In the genomic region with DNA sequence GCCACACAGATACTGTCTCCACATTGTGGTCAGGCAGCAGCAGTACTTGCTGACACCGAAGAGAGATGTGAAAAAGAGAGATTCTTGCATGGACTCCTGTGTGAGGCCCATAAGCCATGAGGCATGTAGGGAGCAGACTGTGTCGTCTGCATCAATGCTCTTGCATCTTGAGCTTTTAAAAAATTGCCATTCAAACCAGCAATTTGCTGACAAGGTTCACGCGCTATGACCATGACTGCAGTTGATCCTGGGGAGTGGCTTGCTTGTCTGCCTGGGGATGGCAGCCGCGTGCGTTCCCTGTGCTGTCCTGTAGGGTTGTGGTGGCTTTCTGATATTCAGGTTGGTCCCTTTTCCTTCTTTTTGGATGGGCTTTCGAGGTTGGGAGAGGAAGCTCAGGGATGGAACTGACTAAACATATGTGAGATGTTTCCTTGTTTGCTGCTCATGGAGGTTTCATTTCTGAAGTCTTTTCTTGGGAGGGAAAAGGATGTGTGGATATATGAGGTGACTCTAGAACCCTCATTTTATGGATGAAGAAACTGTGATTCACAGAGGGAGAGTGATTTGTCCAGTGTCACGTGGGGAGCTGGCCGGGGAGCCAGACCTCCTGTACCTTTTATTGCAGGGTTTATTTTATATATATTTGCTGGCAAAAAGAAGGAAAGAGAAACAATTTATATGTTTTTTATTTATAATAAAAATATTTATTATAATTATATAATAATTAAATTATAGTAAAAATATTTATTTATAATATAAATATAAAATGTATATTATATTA, we compare ENCODE assay signal across 13 cellular contexts. TPM values are rescaled to one million over a fixed set of nuclear protein-coding genes. Genes with fewer than 3 reads are reported as not detected.
DNase-seq lines count a peak whose midpoint lies in the region; ATAC-seq and TF ChIP-seq lines count a peak whose summit lies in the region.
"Had no signal": no experiment of that assay in that cellular context is flagged by ENCODE, and none has a peak within 500 bp of the region (broad histone marks: within the 10 kb centered on the region; RNA-seq: fewer than 3 reads in every experiment).

No MANE protein-coding gene starts in this region.

- H3K9ac ChIP-seq in liver (ENCODE audit: low read depth in 1 of 2, low read length in 2 of 2), result no peak overlapping the region

- TF ChIP-seq RAD21 in liver (IDR thresholded peaks at IDR 0.05), result peak in 1 of 2 donors; percentile 39

- H3K27me3 ChIP-seq in liver (ENCODE audit: control insufficient read depth in 4 of 4, insufficient read depth in 4 of 4, low read length in 3 of 4) (no peaks in the 10 kb centered on the region), WERI-Rb-1 (ENCODE audit: insufficient read depth, low read depth, severe bottlenecking) (no peaks in the 10 kb centered on the region)
- H3K27me3 ChIP-seq: colonic mucosa, hepatocyte had no signal

- H3K27me3 Mint-ChIP-seq in activated T-helper 2 cell treated with anti-CD3 and anti-CD28 coated beads, Interferon-gamma antibody, Interleukin-2, Interleukin-4, amounts not matched to agents 10 μg/mL and 5 μg/mL and 100 μg/mL, durations not matched to agents 14 hours and 24 hours and 36 hours (ENCODE audit: low read depth), result no peaks in the 10 kb centered on the region
- H3K27me3 Mint-ChIP-seq: stimulated activated naive B cell treated with anti-CD40 and anti-IgM and Interleukin-4, amounts not matched to agents 10 μg/mL and 1 μg/mL and 100 μg/mL, for 72 hours; T-helper 17 cell had no signal

- intact Hi-C loops in activated T-helper 2 cell treated with anti-CD3 and anti-CD28 coated beads, Interferon-gamma antibody, Interleukin-2, Interleukin-4, amounts not matched to agents 10 μg/mL and 5 μg/mL and 100 μg/mL, durations not matched to agents 14 hours and 24 hours and 36 hours (cut with micrococcal nuclease), result loop anchor here (5.0 kb wide), 1 partner anchor 40 kb away; no protein-coding TSS in a partner anchor

- H3K4me1 Mint-ChIP-seq in activated T-helper 2 cell treated with anti-CD3 and anti-CD28 coated beads, Interferon-gamma antibody, Interleukin-2, Interleukin-4, amounts not matched to agents 10 μg/mL and 5 μg/mL and 100 μg/mL, durations not matched to agents 14 hours and 24 hours and 36 hours (ENCODE audit: low read depth), result peaks cover 5% of the 10 kb centered on the region

- H3K36me3 Mint-ChIP-seq in activated T-helper 2 cell treated with anti-CD3 and anti-CD28 coated beads, Interferon-gamma antibody, Interleukin-2, Interleukin-4, amounts not matched to agents 10 μg/mL and 5 μg/mL and 100 μg/mL, durations not matched to agents 14 hours and 24 hours and 36 hours (ENCODE audit: low read depth), result peaks cover 16% of the 10 kb centered on the region

- DNase-seq in ELF-1 (ENCODE audit: low read depth, low spot score) (peak; percentile 83), HFF-Myc (ENCODE audit: extremely low read depth, low read depth) (no peak), GM10248 (ENCODE audit: extremely low spot score) (no peak), WERI-Rb-1 (no peak)
- peak; percentile 18 for DNase-seq in activated T-helper 2 cell treated with anti-CD3 and anti-CD28 coated beads, Interferon-gamma antibody, Interleukin-2, Interleukin-4, amounts not matched to agents 10 μg/mL and 5 μg/mL and 100 μg/mL, durations not matched to agents 14 hours and 24 hours and 36 hours (ENCODE audit: low spot score)
- DNase-seq: colonic mucosa; DMS79; NCI-H774; stimulated activated naive B cell treated with anti-CD40 and anti-IgM and Interleukin-4, amounts not matched to agents 10 μg/mL and 1 μg/mL and 100 μg/mL, for 72 hours; T-helper 17 cell had no signal

- H3K4me1 ChIP-seq in liver (ENCODE audit: control insufficient read depth in 4 of 4, insufficient read depth in 4 of 4, low read length in 3 of 4), result peaks cover 0 to 22% (median 15%) of the 10 kb centered on the region in 4 donors

- H3K27ac Mint-ChIP-seq in activated T-helper 2 cell treated with anti-CD3 and anti-CD28 coated beads, Interferon-gamma antibody, Interleukin-2, Interleukin-4, amounts not matched to agents 10 μg/mL and 5 μg/mL and 100 μg/mL, durations not matched to agents 14 hours and 24 hours and 36 hours, result no peak overlapping the region
- H3K27ac Mint-ChIP-seq: stimulated activated naive B cell treated with anti-CD40 and anti-IgM and Interleukin-4, amounts not matched to agents 10 μg/mL and 1 μg/mL and 100 μg/mL, for 72 hours; T-helper 17 cell had no signal

- H3K27ac ChIP-seq in liver (ENCODE audit: low read depth in 1 of 2, low read length in 2 of 2), result peak overlapping the region in 1 of 2 donors; percentile 7
- no peak overlapping the region for H3K27ac ChIP-seq in WERI-Rb-1
- H3K27ac ChIP-seq: colonic mucosa, hepatocyte had no signal

- H3K4me3 ChIP-seq in HFF-Myc (replicated peaks; ENCODE audit: low read depth, low read length) (no peak overlapping the region), liver (ENCODE audit: low read depth in 1 of 3, low read length in 3 of 3) (no peak overlapping the region), WERI-Rb-1 (ENCODE audit: low read depth, low read length) (no peak overlapping the region)
- H3K4me3 ChIP-seq: colonic mucosa, hepatocyte had no signal

- 92% methylated on average over 10 of the region's 10 CpGs for WGBS in liver

- POLR2A ChIA-PET in GM10248 (lab: Yijun Ruan, JAX), result no interaction called here

- CTCF ChIA-PET in GM10248 (lab: Yijun Ruan, JAX), result no interaction called here

- H3K4me3 Mint-ChIP-seq in activated T-helper 2 cell treated with anti-CD3 and anti-CD28 coated beads, Interferon-gamma antibody, Interleukin-2, Interleukin-4, amounts not matched to agents 10 μg/mL and 5 μg/mL and 100 μg/mL, durations not matched to agents 14 hours and 24 hours and 36 hours (ENCODE audit: low read depth), result no peak overlapping the region
- H3K4me3 Mint-ChIP-seq: stimulated activated naive B cell treated with anti-CD40 and anti-IgM and Interleukin-4, amounts not matched to agents 10 μg/mL and 1 μg/mL and 100 μg/mL, for 72 hours; T-helper 17 cell had no signal

- no peaks in the 10 kb centered on the region for H3K9me3 Mint-ChIP-seq in activated T-helper 2 cell treated with anti-CD3 and anti-CD28 coated beads, Interferon-gamma antibody, Interleukin-2, Interleukin-4, amounts not matched to agents 10 μg/mL and 5 μg/mL and 100 μg/mL, durations not matched to agents 14 hours and 24 hours and 36 hours
- H3K9me3 Mint-ChIP-seq: stimulated activated naive B cell treated with anti-CD40 and anti-IgM and Interleukin-4, amounts not matched to agents 10 μg/mL and 1 μg/mL and 100 μg/mL, for 72 hours had no signal

- no peaks in the 10 kb centered on the region for H3K36me3 ChIP-seq in liver (ENCODE audit: control insufficient read depth in 4 of 4, insufficient read depth in 3 of 4, low read depth in 1 of 4, low read length in 3 of 4)
- no peaks in the 10 kb centered on the region for H3K36me3 ChIP-seq in WERI-Rb-1
- H3K36me3 ChIP-seq: colonic mucosa had no signal

- H3K9me3 ChIP-seq in liver (ENCODE audit: control insufficient read depth in 4 of 4, low read length in 3 of 4), result no peaks in the 10 kb centered on the region
- no peaks in the 10 kb centered on the region for H3K9me3 ChIP-seq in WERI-Rb-1 (ENCODE audit: severe bottlenecking)
- H3K9me3 ChIP-seq: colonic mucosa had no signal

- ATAC-seq in GM18909 (IDR thresholded peaks at IDR 0.05; ENCODE audit: poor library complexity, unreplicated experiment), result no peak
- ATAC-seq: T-helper 17 cell had no signal

- peak; percentile 3 for TF ChIP-seq CTCF in HFF-Myc (IDR thresholded peaks at IDR 0.05; ENCODE audit: low read depth, low read length, missing control alignments)
- TF ChIP-seq CTCF in liver (IDR thresholded peaks at IDR 0.05; ENCODE audit: low read depth, low read length, missing input control), result peak; percentile 2
- no peak for TF ChIP-seq CTCF in GM10248 (IDR thresholded peaks at IDR 0.05; ENCODE audit: control extremely low read depth, extremely low read depth, low read depth, missing control alignments)
- no peak for TF ChIP-seq CTCF in WERI-Rb-1 (IDR thresholded peaks at IDR 0.05; ENCODE audit: low read depth, low read length)

TF ChIP-seq in liver, 16 proteins besides CTCF, POLR2A, EP300 and RAD21 (continues in another document):
- TF ChIP-seq, protein P1, sequence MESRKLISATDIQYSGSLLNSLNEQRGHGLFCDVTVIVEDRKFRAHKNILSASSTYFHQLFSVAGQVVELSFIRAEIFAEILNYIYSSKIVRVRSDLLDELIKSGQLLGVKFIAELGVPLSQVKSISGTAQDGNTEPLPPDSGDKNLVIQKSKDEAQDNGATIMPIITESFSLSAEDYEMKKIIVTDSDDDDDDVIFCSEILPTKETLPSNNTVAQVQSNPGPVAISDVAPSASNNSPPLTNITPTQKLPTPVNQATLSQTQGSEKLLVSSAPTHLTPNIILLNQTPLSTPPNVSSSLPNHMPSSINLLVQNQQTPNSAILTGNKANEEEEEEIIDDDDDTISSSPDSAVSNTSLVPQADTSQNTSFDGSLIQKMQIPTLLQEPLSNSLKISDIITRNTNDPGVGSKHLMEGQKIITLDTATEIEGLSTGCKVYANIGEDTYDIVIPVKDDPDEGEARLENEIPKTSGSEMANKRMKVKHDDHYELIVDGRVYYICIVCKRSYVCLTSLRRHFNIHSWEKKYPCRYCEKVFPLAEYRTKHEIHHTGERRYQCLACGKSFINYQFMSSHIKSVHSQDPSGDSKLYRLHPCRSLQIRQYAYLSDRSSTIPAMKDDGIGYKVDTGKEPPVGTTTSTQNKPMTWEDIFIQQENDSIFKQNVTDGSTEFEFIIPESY (IDR thresholded peaks at IDR 0.05), result no peak
- no peak for TF ChIP-seq FOXA2 (IDR thresholded peaks at IDR 0.05)
- no peak for TF ChIP-seq HNF4A (conservative IDR thresholded peaks at IDR 0.05)
- no peak for TF ChIP-seq SP1 (IDR thresholded peaks at IDR 0.05)
- TF ChIP-seq RXRA (IDR thresholded peaks at IDR 0.05), result no peak
- TF ChIP-seq, protein P2, sequence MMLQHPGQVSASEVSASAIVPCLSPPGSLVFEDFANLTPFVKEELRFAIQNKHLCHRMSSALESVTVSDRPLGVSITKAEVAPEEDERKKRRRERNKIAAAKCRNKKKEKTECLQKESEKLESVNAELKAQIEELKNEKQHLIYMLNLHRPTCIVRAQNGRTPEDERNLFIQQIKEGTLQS (IDR thresholded peaks at IDR 0.05), result no peak
- TF ChIP-seq JUND (IDR thresholded peaks at IDR 0.05), result no peak
- TF ChIP-seq YY1 (IDR thresholded peaks at IDR 0.05), result no peak
- TF ChIP-seq FOXA1 (IDR thresholded peaks at IDR 0.05), result no peak
- TF ChIP-seq, protein P3, sequence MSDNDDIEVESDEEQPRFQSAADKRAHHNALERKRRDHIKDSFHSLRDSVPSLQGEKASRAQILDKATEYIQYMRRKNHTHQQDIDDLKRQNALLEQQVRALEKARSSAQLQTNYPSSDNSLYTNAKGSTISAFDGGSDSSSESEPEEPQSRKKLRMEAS (IDR thresholded peaks at IDR 0.05), result no peak
- TF ChIP-seq NR2F2 (IDR thresholded peaks at IDR 0.05), result no peak
- TF ChIP-seq HNF4G (IDR thresholded peaks at IDR 0.05), result no peak

RNA-seq across cellular contexts. Expression of a gene that starts 48.6 kb away (rescaled TPM):
- 54.5 and 59.0 TPM in 2 replicates for total RNA-seq in activated T-helper 2 cell treated with anti-CD3 and anti-CD28 coated beads, Interferon-gamma antibody, Interleukin-2, Interleukin-4, amounts not matched to agents 10 μg/mL and 5 μg/mL and 100 μg/mL, durations not matched to agents 14 hours and 24 hours and 36 hours
- total RNA-seq in liver, result 10 to 100 TPM; 22.7 to 53.7 TPM
- polyA plus RNA-seq in liver, result 10 to 100 TPM in 1 of 2 donors, 1 to 10 TPM in 1; 3.3 to 33.6 TPM

Comparison
In these comparisons a context has a peak if more than half of its experiments do, and no peak if none do; other contexts are left out.
1. DNase-seq: peak in ELF-1 (single experiment) and activated T-helper 2 cell treated with anti-CD3 and anti-CD28 coated beads, Interferon-gamma antibody, Interleukin-2, Interleukin-4, amounts not matched to agents 10 μg/mL and 5 μg/mL and 100 μg/mL, durations not matched to agents 14 hours and 24 hours and 36 hours (single experiment); none in HFF-Myc (single experiment), GM10248 (single experiment) and WERI-Rb-1 (single experiment).
2. CTCF ChIP-seq: peak in HFF-Myc (single experiment) and liver (single experiment); none in GM10248 (single experiment) and WERI-Rb-1 (single experiment).